In genomic region chr2:158456309-158457066, GRCh38 we compare ENCODE assay signal across 8 cellular contexts. TPM values are rescaled to one million over a fixed set of nuclear protein-coding genes. Genes with fewer than 3 reads are reported as not detected.
DNase-seq lines count a peak whose midpoint lies in the region; ATAC-seq and TF ChIP-seq lines count a peak whose summit lies in the region.

CCDC148 (minus strand) TSS chr2:158456753; CDS start chr2:158456439, 314 bp downstream.
PKP4 (plus strand) TSS chr2:158456952; CDS start chr2:158533185, 76,233 bp downstream.

- H3K27me3 ChIP-seq in left ventricle myocardium inferior (ENCODE audit: low read depth) (no peaks in the 10 kb centered on the region), upper lobe of left lung (no peaks in the 10 kb centered on the region)

- peaks cover 54% of the 10 kb centered on the region for H3K4me1 ChIP-seq in left ventricle myocardium inferior
- H3K4me1 ChIP-seq in upper lobe of left lung = peaks cover 21 to 42% (median 27%) of the 10 kb centered on the region in 4 donors

- peak; percentile 14 for TF ChIP-seq CTCF in GM13976 (IDR thresholded peaks at IDR 0.05; ENCODE audit: borderline replicate concordance, control extremely low read depth, extremely low read depth, insufficient read depth, missing control alignments)
- TF ChIP-seq CTCF in left ventricle myocardium inferior (IDR thresholded peaks at IDR 0.05; ENCODE audit: borderline replicate concordance) = peak; percentile 25
- peak in 4 of 6 experiments; percentile 13 to 53 (median 39) for TF ChIP-seq CTCF in upper lobe of left lung (IDR thresholded peaks at IDR 0.05)

- intact Hi-C loops in left ventricle myocardium inferior (cut with micrococcal nuclease) (no loop called here), posterior vena cava (cut with DNase I) (no loop called here)

- TF ChIP-seq EP300 in upper lobe of left lung (IDR thresholded peaks at IDR 0.05) = no peak

- H3K9me3 ChIP-seq in left ventricle myocardium inferior (replicated peaks) (no peaks in the 10 kb centered on the region), upper lobe of left lung (no peaks in the 10 kb centered on the region)

- WGBS in upper lobe of left lung, 2 donors = 1 to 3% methylated on average over 4 to 19 of the region's 48 CpGs

- peak in 2 of 4 donors; percentile 43 to 65 for TF ChIP-seq POLR2A in upper lobe of left lung (IDR thresholded peaks at IDR 0.05)

- H3K36me3 ChIP-seq in left ventricle myocardium inferior (no peaks in the 10 kb centered on the region), upper lobe of left lung (no peaks in the 10 kb centered on the region)

- peak; percentile 93 for ATAC-seq in HG02852 (IDR thresholded peaks at IDR 0.05; ENCODE audit: unreplicated experiment)
- ATAC-seq in upper lobe of left lung (ENCODE audit: low FRiP score in 2 of 2) = peak; percentile 96 to 97

- in situ Hi-C loops in GM13976 (cut with MboI; ENCODE audit: low sequenced_read_pairs, unreplicated experiment) = loop anchor here (25.0 kb wide), 1 partner anchor 281 kb away; no protein-coding TSS in a partner anchor

- peak within 1 kb of the TSS; percentile 98 for H3K27ac ChIP-seq in left ventricle myocardium inferior (replicated peaks)
- H3K27ac ChIP-seq in upper lobe of left lung = peak within 1 kb of the TSS; percentile 94 to 96 (median 94)

- DNase-seq in GM13976 (ENCODE audit: low spot score) (peak; percentile 95), NCI-H146 (lab: John Stamatoyannopoulos, UW) (peak; percentile 94), T-helper 1 cell (peak; percentile 84 to 90 (median 87)), amniotic stem cell (lab: John Stamatoyannopoulos, UW) (peak; percentile 86), left ventricle myocardium inferior (peak; percentile 89), posterior vena cava (ENCODE audit: low spot score) (peak; percentile 95), upper lobe of left lung (peak; percentile 94 to 96)

- peak within 1 kb of the TSS; percentile 98 for H3K4me3 ChIP-seq in left ventricle myocardium inferior
- H3K4me3 ChIP-seq in upper lobe of left lung = peak within 1 kb of the TSS; percentile 77 to 93 (median 91)

RNA-seq across cellular contexts. Expression of gene CCDC148, which starts in this region (rescaled TPM):
- total RNA-seq in left ventricle myocardium inferior (0.30 TPM), posterior vena cava (under 1 TPM; 0.43 to 0.79 TPM), upper lobe of left lung (1 to 10 TPM in 5 of 6 donors, under 1 TPM in 1; 0.69 to 4.2 (median 1.9) TPM)

RNA-seq across cellular contexts. Expression of gene PKP4, which starts in this region (rescaled TPM):
- total RNA-seq in left ventricle myocardium inferior (47.6 TPM), posterior vena cava (10 to 100 TPM; 44.7 to 56.5 TPM), upper lobe of left lung (100 to 1,000 TPM in 1 of 6 donors, 10 to 100 TPM in 5; 37.5 to 160 (median 60.8) TPM)

Comparison
In these comparisons a context has a peak if more than half of its experiments do, and no peak if none do; other contexts are left out.
1. Peak in every context shown above with its lines: DNase-seq, ATAC-seq, H3K4me3 ChIP-seq and H3K27ac ChIP-seq.